ENCODE assay signal across 8 cellular contexts in genomic region chr1:166947398-166948043, GRCh38. TPM values are rescaled to one million over a fixed set of nuclear protein-coding genes. Genes with fewer than 3 reads are reported as not detected.
DNase-seq lines count a peak whose midpoint lies in the region; ATAC-seq and TF ChIP-seq lines count a peak whose summit lies in the region.

No MANE protein-coding gene starts in this region.

- H3K36me3 ChIP-seq in GM23338 (ENCODE audit: insufficient read depth): no peaks in the 10 kb centered on the region

- peaks cover 35% of the 10 kb centered on the region for H3K4me1 Mint-ChIP-seq in GM23338
- peaks cover 22% of the 10 kb centered on the region for H3K4me1 Mint-ChIP-seq in activated CD4-positive, alpha-beta T cell treated with anti-CD3 and anti-CD28 coated beads, Interleukin-2, amount 10 ng/mL, durations not matched to agents 24 days and 14 days

- H3K27me3 ChIP-seq in GM23338 (ENCODE audit: insufficient read depth): peaks cover 42% of the 10 kb centered on the region

- H3K4me2 ChIP-seq in GM23338: peak overlapping the region; percentile 88

- H2AFZ ChIP-seq in GM23338: peak overlapping the region; percentile 99

- H3K27ac ChIP-seq in GM23338 (ENCODE audit: low read depth): no peak overlapping the region

- H4K20me1 ChIP-seq in GM23338 (replicated peaks; ENCODE audit: insufficient read depth): no peaks in the 10 kb centered on the region

- peak overlapping the region; percentile 67 for H3K4me3 Mint-ChIP-seq in GM23338
- H3K4me3 Mint-ChIP-seq in activated CD4-positive, alpha-beta T cell treated with anti-CD3 and anti-CD28 coated beads, Interleukin-2, amount 10 ng/mL, durations not matched to agents 24 days and 14 days: no peak overlapping the region

- no peaks in the 10 kb centered on the region for H3K79me2 ChIP-seq in GM23338 (replicated peaks; ENCODE audit: insufficient read depth)

- DNase-seq in Ammon's horn (ENCODE audit: low spot score) (peak; percentile 93), GM23338 (ENCODE audit: low spot score) (peak; percentile 73), SW480 (ENCODE audit: low spot score) (peak; percentile 22), head of caudate nucleus (peak; percentile 73 to 96 (median 90)), occipital lobe (lab: John Stamatoyannopoulos, UW) (peak; percentile 82), SKM-1 (lab: John Stamatoyannopoulos, UW; ENCODE audit: unreplicated experiment) (no peak), SHP77 (lab: John Stamatoyannopoulos, UW) (no peak)
- DNase-seq in activated CD4-positive, alpha-beta T cell treated with anti-CD3 and anti-CD28 coated beads, Interleukin-2, amount 10 ng/mL, durations not matched to agents 24 days and 14 days: no peak

- no peak for TF ChIP-seq CTCF in GM23338 (conservative IDR thresholded peaks at IDR 0.05; ENCODE audit: low read depth in 2 of 2)

- H3F3A ChIP-seq in GM23338 (replicated peaks; ENCODE audit: low read depth): no peaks in the 10 kb centered on the region

- no peaks in the 10 kb centered on the region for H3K36me3 Mint-ChIP-seq in GM23338 (ENCODE audit: low read depth)
- peaks cover 7% of the 10 kb centered on the region for H3K36me3 Mint-ChIP-seq in activated CD4-positive, alpha-beta T cell treated with anti-CD3 and anti-CD28 coated beads, Interleukin-2, amount 10 ng/mL, durations not matched to agents 24 days and 14 days (ENCODE audit: low read depth)

- peaks cover 33% of the 10 kb centered on the region for H3K4me1 ChIP-seq in GM23338 (ENCODE audit: insufficient read depth)

- peak overlapping the region; percentile 60 for H3K4me3 ChIP-seq in GM23338

- no peaks in the 10 kb centered on the region; the same call in 1 of the 2 replicates for H3K9me2 ChIP-seq in GM23338 (ENCODE audit: insufficient read depth)

- H3K27me3 Mint-ChIP-seq in GM23338 (ENCODE audit: insufficient read depth, low read depth, poor library complexity): peaks cover 24% of the 10 kb centered on the region
- peaks cover 16% of the 10 kb centered on the region for H3K27me3 Mint-ChIP-seq in activated CD4-positive, alpha-beta T cell treated with anti-CD3 and anti-CD28 coated beads, Interleukin-2, amount 10 ng/mL, durations not matched to agents 24 days and 14 days

- no peak overlapping the region for H3K27ac Mint-ChIP-seq in GM23338
- H3K27ac Mint-ChIP-seq in activated CD4-positive, alpha-beta T cell treated with anti-CD3 and anti-CD28 coated beads, Interleukin-2, amount 10 ng/mL, durations not matched to agents 24 days and 14 days: no peak overlapping the region

- intact Hi-C loops in head of caudate nucleus (cut with DNase I): no loop called here
- intact Hi-C loops in activated CD4-positive, alpha-beta T cell treated with anti-CD3 and anti-CD28 coated beads, Interleukin-2, amount 10 ng/mL, durations not matched to agents 24 days and 14 days (cut with micrococcal nuclease): no loop called here

- no peaks in the 10 kb centered on the region for H3K9me3 Mint-ChIP-seq in GM23338
- no peaks in the 10 kb centered on the region for H3K9me3 Mint-ChIP-seq in activated CD4-positive, alpha-beta T cell treated with anti-CD3 and anti-CD28 coated beads, Interleukin-2, amount 10 ng/mL, durations not matched to agents 24 days and 14 days

- peak; percentile 84 for ATAC-seq in GM23338

TF ChIP-seq in GM23338, 12 proteins besides CTCF, POLR2A, EP300 and RAD21:
- TF ChIP-seq EZH2 (IDR thresholded peaks at IDR 0.05; ENCODE audit: low read depth, unreplicated experiment): peak; percentile 45
- no peak for TF ChIP-seq ZNF462 (CRISPR knock-in tag; IDR thresholded peaks at IDR 0.05)
- TF ChIP-seq STAT1 (IDR thresholded peaks at IDR 0.05; ENCODE audit: unreplicated experiment): no peak
- no peak for TF ChIP-seq POLR2AphosphoS5 (IDR thresholded peaks at IDR 0.05; ENCODE audit: low read depth)
- no peak for TF ChIP-seq NANOG (IDR thresholded peaks at IDR 0.05; ENCODE audit: borderline replicate concordance)
- no peak for TF ChIP-seq EZH2phosphoT487 (IDR thresholded peaks at IDR 0.05; ENCODE audit: unreplicated experiment)
- TF ChIP-seq ZNF114 (CRISPR knock-in tag; IDR thresholded peaks at IDR 0.05): no peak

RNA-seq across cellular contexts. Expression of gene ILDR2, which starts 27.8 kb away (rescaled TPM):
- 1.0 and 2.4 TPM in 2 replicates for total RNA-seq in GM23338 (2014; rRNA removed; shearing (Covaris generic))
- 0.12 and 0.27 TPM in 2 replicates for polyA plus RNA-seq in GM23338 (2016; fragmentation: Nextera tagmentation; extraction: Ambion mirVana)
- 14.2 TPM for total RNA-seq in occipital lobe
- total RNA-seq in activated CD4-positive, alpha-beta T cell treated with anti-CD3 and anti-CD28 coated beads, Interleukin-2, amount 10 ng/mL, durations not matched to agents 24 days and 14 days: 10.3 and 12.5 TPM in 2 replicates

RNA-seq across cellular contexts. Expression of gene MAEL, which starts 41.6 kb away (rescaled TPM):
- 0.35 and 0.76 TPM in 2 replicates for total RNA-seq in GM23338 (2014; rRNA removed; shearing (Covaris generic))
- polyA plus RNA-seq in GM23338 (2016; fragmentation: Nextera tagmentation; extraction: Ambion mirVana): 0.66 and 0.95 TPM in 2 replicates
- total RNA-seq in occipital lobe: 1.4 TPM
- not detected in 2 replicates for total RNA-seq in activated CD4-positive, alpha-beta T cell treated with anti-CD3 and anti-CD28 coated beads, Interleukin-2, amount 10 ng/mL, durations not matched to agents 24 days and 14 days

Comparison
In these comparisons a context has a peak if more than half of its experiments do, and no peak if none do; other contexts are left out.
1. DNase-seq: peak in Ammon's horn (single experiment), GM23338 (single experiment), SW480 (single experiment), head of caudate nucleus (42 of 42) and occipital lobe (single experiment); none in SKM-1 (single experiment), SHP77 (0 of 2) and activated CD4-positive, alpha-beta T cell treated with anti-CD3 and anti-CD28 coated beads, Interleukin-2, amount 10 ng/mL, durations not matched to agents 24 days and 14 days (single experiment).